24 cellular contexts compared by ENCODE assay signal in genomic region chr4:107252621-107253020, GRCh38.
"Had no signal": no experiment of that assay in that cellular context is flagged by ENCODE, and none has a peak within 500 bp of the region (broad histone marks: within the 10 kb centered on the region; RNA-seq: fewer than 3 reads in every experiment).

No MANE protein-coding gene starts in this region.

- ATAC-seq: esophagus mucosa; gastroesophageal sphincter; left cardiac atrium; lower lobe of right lung; natural killer cell treated with Interleukin-12 subunit alpha and Interleukin-12 subunit beta and Interleukin-15 and Interleukin-18, amount 100 ng/mL, for 72 hours; pancreas; right cardiac atrium; stimulated activated naive B cell treated with anti-CD40 and anti-IgM and Interleukin-4, amounts not matched to agents 10 μg/mL and 1 μg/mL and 100 μg/mL, for 72 hours had no signal

- H3K27ac Mint-ChIP-seq: immature natural killer cell; memory B cell; mesothelial cell of epicardium; natural killer cell treated with Interleukin-12 subunit alpha and Interleukin-12 subunit beta and Interleukin-15 and Interleukin-18, amount 100 ng/mL, for 72 hours; progenitor cell of endocrine pancreas; stimulated activated naive B cell treated with anti-CD40 and anti-IgM and Interleukin-4, amounts not matched to agents 10 μg/mL and 1 μg/mL and 100 μg/mL, for 72 hours had no signal

- H3K4me3 Mint-ChIP-seq: immature natural killer cell; memory B cell; mesothelial cell of epicardium; natural killer cell treated with Interleukin-12 subunit alpha and Interleukin-12 subunit beta and Interleukin-15 and Interleukin-18, amount 100 ng/mL, for 72 hours; stimulated activated naive B cell treated with anti-CD40 and anti-IgM and Interleukin-4, amounts not matched to agents 10 μg/mL and 1 μg/mL and 100 μg/mL, for 72 hours had no signal

- H3K27me3 ChIP-seq: gastroesophageal sphincter, pancreas, spleen, stomach, transverse colon had no signal

- DNase-seq: effector memory CD4-positive, alpha-beta T cell; glutamatergic neuron; immature natural killer cell; left cardiac atrium; left ventricle myocardium inferior; lower lobe of right lung; occipital lobe; pancreas; right cardiac atrium; spleen; stimulated activated CD4-positive, alpha-beta T cell treated with anti-CD3 and anti-CD28 coated beads, Interleukin-15, amount 100 ng/mL, for 24 hours; stimulated activated CD4-positive, alpha-beta T cell treated with anti-CD3 and anti-CD28 coated beads, Interleukin-1b, Interleukin-23, amount 100 ng/mL, for 48 hours; stimulated activated CD4-positive, alpha-beta T cell treated with anti-CD3 and anti-CD28 coated beads, Interleukin-4, amount 100 ng/mL, for 24 hours; stimulated activated naive B cell treated with anti-CD40 and anti-IgM and Interleukin-4, amounts not matched to agents 10 μg/mL and 1 μg/mL and 100 μg/mL, for 72 hours; stomach; substantia nigra; transverse colon had no signal

- H3K36me3 Mint-ChIP-seq: immature natural killer cell; memory B cell; mesothelial cell of epicardium; natural killer cell treated with Interleukin-12 subunit alpha and Interleukin-12 subunit beta and Interleukin-15 and Interleukin-18, amount 100 ng/mL, for 72 hours; stimulated activated naive B cell treated with anti-CD40 and anti-IgM and Interleukin-4, amounts not matched to agents 10 μg/mL and 1 μg/mL and 100 μg/mL, for 72 hours had no signal

- H3K27me3 Mint-ChIP-seq: natural killer cell treated with Interleukin-12 subunit alpha and Interleukin-12 subunit beta and Interleukin-15 and Interleukin-18, amount 100 ng/mL, for 72 hours; progenitor cell of endocrine pancreas; stimulated activated naive B cell treated with anti-CD40 and anti-IgM and Interleukin-4, amounts not matched to agents 10 μg/mL and 1 μg/mL and 100 μg/mL, for 72 hours had no signal

- H3K27ac ChIP-seq: gastroesophageal sphincter, left ventricle myocardium inferior, lower lobe of right lung, pancreas, spleen, stomach, thoracic aorta, transverse colon had no signal

- H3K4me3 ChIP-seq: gastroesophageal sphincter, left ventricle myocardium inferior, lower lobe of right lung, pancreas, spleen, stomach, thoracic aorta, transverse colon had no signal

- H3K4me1 Mint-ChIP-seq: immature natural killer cell; memory B cell; stimulated activated naive B cell treated with anti-CD40 and anti-IgM and Interleukin-4, amounts not matched to agents 10 μg/mL and 1 μg/mL and 100 μg/mL, for 72 hours had no signal

- H3K4me1 ChIP-seq: gastroesophageal sphincter, left ventricle myocardium inferior, lower lobe of right lung, pancreas, spleen, stomach had no signal

- H3K36me3 ChIP-seq: gastroesophageal sphincter, left ventricle myocardium inferior, lower lobe of right lung, pancreas, spleen, stomach, thoracic aorta, transverse colon had no signal

- H3K9me3 Mint-ChIP-seq: memory B cell, mesothelial cell of epicardium had no signal

- H3K9me3 ChIP-seq: gastroesophageal sphincter, left ventricle myocardium inferior, lower lobe of right lung, pancreas, stomach, thoracic aorta, transverse colon had no signal
